In genomic region chr1:71587961-71588360, GRCh38 we compare ENCODE assay signal across 10 cellular contexts.
DNase-seq lines count a peak whose midpoint lies in the region; ATAC-seq, FAIRE-seq and TF ChIP-seq lines count a peak whose summit lies in the region.
"Had no signal": no experiment of that assay in that cellular context is flagged by ENCODE, and none has a peak within 500 bp of the region (broad histone marks: within the 10 kb centered on the region; RNA-seq: fewer than 3 reads in every experiment).

No MANE protein-coding gene starts in this region.

- H3K36me3 Mint-ChIP-seq in naive thymus-derived CD8-positive, alpha-beta T cell = no peaks in the 10 kb centered on the region
- H3K36me3 Mint-ChIP-seq in immature natural killer cell = no peaks in the 10 kb centered on the region

- POLR2A ChIA-PET in naive thymus-derived CD8-positive, alpha-beta T cell (lab: Charles Lee) = no interaction called here

- H3K27ac Mint-ChIP-seq in naive thymus-derived CD8-positive, alpha-beta T cell = no peak overlapping the region
- no peak overlapping the region for H3K27ac Mint-ChIP-seq in immature natural killer cell

- H3K27me3 Mint-ChIP-seq in naive thymus-derived CD8-positive, alpha-beta T cell = peaks cover 0 to 3% (median 0%) of the 10 kb centered on the region in 5 donors
- peaks cover 0 to 2% (median 0%) of the 10 kb centered on the region in 3 donors for H3K27me3 Mint-ChIP-seq in immature natural killer cell (ENCODE audit: low read depth in 3 of 3)

- DNase-seq in DMS53 treated with DMSO at 0.1 percent for 48 hours (lab: John Stamatoyannopoulos, UW; ENCODE audit: unreplicated experiment) (peak; percentile 75), NAMALWA (ENCODE audit: low spot score) (peak; percentile 16), bronchial epithelial cell (ENCODE audit: low read depth) (peak; percentile 34), midbrain (lab: John Stamatoyannopoulos, UW) (peak; percentile 49), immature natural killer cell (no peak), DMS114 treated with DMSO at 0.1 percent for 48 hours (lab: John Stamatoyannopoulos, UW; ENCODE audit: unreplicated experiment) (no peak)
- DNase-seq in naive thymus-derived CD8-positive, alpha-beta T cell = no peak
- DNase-seq: activated T-cell treated with anti-CD3 and anti-CD28 coated beads, Interleukin-2, amount 50 U/mL, for 4 hours; Karpas-422 had no signal

- no peaks in the 10 kb centered on the region for H3K27me3 ChIP-seq in bronchial epithelial cell (ENCODE audit: control insufficient read depth, insufficient read depth, low read length)

- no peak for TF ChIP-seq CTCF in bronchial epithelial cell (IDR thresholded peaks at IDR 0.05; ENCODE audit: insufficient read depth, low read length, severe bottlenecking)

- no peaks in the 10 kb centered on the region for H3K4me1 Mint-ChIP-seq in naive thymus-derived CD8-positive, alpha-beta T cell
- no peaks in the 10 kb centered on the region for H3K4me1 Mint-ChIP-seq in immature natural killer cell

- H3K4me3 Mint-ChIP-seq in naive thymus-derived CD8-positive, alpha-beta T cell = no peak overlapping the region
- no peak overlapping the region for H3K4me3 Mint-ChIP-seq in immature natural killer cell
- H3K4me3 Mint-ChIP-seq: activated T-cell treated with anti-CD3 and anti-CD28 coated beads, Interleukin-2, amount 50 U/mL, for 4 hours had no signal

- no peak overlapping the region for H3K4me3 ChIP-seq in bronchial epithelial cell (ENCODE audit: low read depth, low read length)

- ATAC-seq in naive thymus-derived CD8-positive, alpha-beta T cell = no peak
- no peak for ATAC-seq in HG02763 (IDR thresholded peaks at IDR 0.05; ENCODE audit: unreplicated experiment)
- ATAC-seq: activated T-cell treated with anti-CD3 and anti-CD28 coated beads, Interleukin-2, amount 50 U/mL, for 4 hours had no signal

- FAIRE-seq in bronchial epithelial cell (lab: Jason Lieb, UNC) = no peak

- H3K36me3 ChIP-seq in bronchial epithelial cell (ENCODE audit: control insufficient read depth, insufficient read depth, low read length) = no peaks in the 10 kb centered on the region

- H3K9me3 Mint-ChIP-seq in naive thymus-derived CD8-positive, alpha-beta T cell = peaks cover 0 to 4% (median 0%) of the 10 kb centered on the region in 9 donors
- H3K9me3 Mint-ChIP-seq in immature natural killer cell = peaks cover 0 to 11% (median 3%) of the 10 kb centered on the region in 6 donors

Comparison
In these comparisons a context has a peak if more than half of its experiments do, and no peak if none do; other contexts are left out.
1. DNase-seq: peak in DMS53 treated with DMSO at 0.1 percent for 48 hours (single experiment), NAMALWA (single experiment), bronchial epithelial cell (single experiment) and midbrain (single experiment); none in naive thymus-derived CD8-positive, alpha-beta T cell (0 of 10), immature natural killer cell (0 of 3) and DMS114 treated with DMSO at 0.1 percent for 48 hours (single experiment).